ENCODE assay signal across 19 cellular contexts in the genomic region with DNA sequence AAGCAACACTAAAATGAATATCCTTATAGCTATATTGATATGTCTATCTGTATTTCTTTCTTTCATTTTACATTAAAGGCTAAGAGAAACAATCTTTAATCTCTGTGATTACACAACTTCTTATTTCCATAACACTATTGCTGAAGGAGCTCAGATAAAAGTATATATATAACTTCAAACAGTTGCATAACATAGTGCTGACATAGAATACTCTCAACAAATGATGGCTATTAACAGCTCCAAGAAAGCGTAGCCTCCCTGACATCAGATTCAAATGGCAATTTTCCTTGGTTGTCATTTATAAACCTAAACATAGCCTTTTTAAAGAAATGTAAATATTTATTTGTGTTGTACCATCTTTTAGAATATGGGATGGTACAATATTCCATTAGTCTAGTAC.
"Had no signal": no experiment of that assay in that cellular context is flagged by ENCODE, and none has a peak within 500 bp of the region (broad histone marks: within the 10 kb centered on the region; RNA-seq: fewer than 3 reads in every experiment).

No MANE protein-coding gene starts in this region.

- H3K27me3 ChIP-seq: colonic mucosa, esophagus muscularis mucosa, foreskin keratinocyte, gastroesophageal sphincter, heart left ventricle, hepatocyte, left lung had no signal

- H3K4me1 ChIP-seq: colonic mucosa, esophagus muscularis mucosa, foreskin keratinocyte, gastroesophageal sphincter, left lung, lower lobe of right lung had no signal

- DNase-seq: colonic mucosa; cortex of kidney; dermis blood vessel endothelial cell; dorsolateral prefrontal cortex; effector CD4-positive, alpha-beta T cell; effector memory CD4-positive, alpha-beta T cell; foreskin keratinocyte; heart left ventricle; hypothalamus; immature natural killer cell; left cardiac atrium; left lung; lower lobe of right lung; mesenchymal stem cell; mucosa of descending colon; naive B cell had no signal

- H3K36me3 ChIP-seq: colonic mucosa, esophagus muscularis mucosa, gastroesophageal sphincter, heart left ventricle, left lung, lower lobe of right lung had no signal

- ATAC-seq: foreskin keratinocyte, gastroesophageal sphincter, heart left ventricle, left cardiac atrium, left lung, lower lobe of right lung, mucosa of descending colon had no signal

- H3K4me3 ChIP-seq: colonic mucosa, dorsolateral prefrontal cortex, esophagus muscularis mucosa, gastroesophageal sphincter, heart left ventricle, hepatocyte, left lung, lower lobe of right lung, mucosa of descending colon had no signal

- H3K27ac ChIP-seq: colonic mucosa, dorsolateral prefrontal cortex, esophagus muscularis mucosa, foreskin keratinocyte, gastroesophageal sphincter, heart left ventricle, hepatocyte, left lung, lower lobe of right lung had no signal

- H3K9me3 ChIP-seq: colonic mucosa, esophagus muscularis mucosa, gastroesophageal sphincter, heart left ventricle, left lung, lower lobe of right lung, mucosa of descending colon had no signal
